Comparison of ENCODE assay signal across 25 cellular contexts in genomic region chr4:86818211-86818610, GRCh38. TPM values are rescaled to one million over a fixed set of nuclear protein-coding genes. Genes with fewer than 3 reads are reported as not detected.
DNase-seq lines count a peak whose midpoint lies in the region; ATAC-seq, FAIRE-seq and TF ChIP-seq lines count a peak whose summit lies in the region.
"Had no signal": no experiment of that assay in that cellular context is flagged by ENCODE, and none has a peak within 500 bp of the region (broad histone marks: within the 10 kb centered on the region; RNA-seq: fewer than 3 reads in every experiment).

No MANE protein-coding gene starts in this region.

- 62% methylated on average over 2 of the region's 2 CpGs for WGBS in smooth muscle cell (ENCODE audit: low lambda C conversion rate)
- WGBS in small intestine, 3 donors: 72 to 86% (median 75%) methylated on average over 2 of the region's 2 CpGs

- H3K27ac ChIP-seq in brain microvascular endothelial cell (peak overlapping the region; percentile 34), smooth muscle cell (ENCODE audit: low read depth) (peak overlapping the region; percentile 24), gastrocnemius medialis (no peak overlapping the region), small intestine (ENCODE audit: low read depth in 1 of 2, low read length in 1 of 2) (no peak overlapping the region)
- H3K27ac ChIP-seq: stomach, transverse colon, VCaP had no signal

- in situ Hi-C loops in brain microvascular endothelial cell (cut with HindIII; ENCODE audit: low pct_ligation_motif_present, low sequenced_read_pairs) (no loop called here), gastrocnemius medialis (cut with MboI; ENCODE audit: low sequenced_read_pairs in 4 of 4) (no loop called here)

- DNase-seq in HFFc6 (no peak), brain microvascular endothelial cell (no peak), foreskin melanocyte (peak; percentile 58), smooth muscle cell (lab: John Stamatoyannopoulos, UW; ENCODE audit: unreplicated experiment) (no peak), iPS-NIHi7 (ENCODE audit: extremely low spot score) (no peak), gastrocnemius medialis (no peak), small intestine (no peak), NCI-H1694 (lab: John Stamatoyannopoulos, UW) (no peak)
- DNase-seq: activated CD4-positive, alpha-beta T cell treated with anti-CD3 and anti-CD28 coated beads, Interleukin-2, amount 50 U/mL, for 1 hour; activated CD8-positive, alpha-beta memory T cell treated with anti-CD3 and anti-CD28 coated beads, Interleukin-2, amount 50 U/mL, for 4 hours; activated naive CD8-positive, alpha-beta T cell treated with anti-CD3 and anti-CD28 coated beads for 36 hours; AML-193; DND-41; NCI-H1417; NK-92 treated with Interleukin-12 subunit alpha and Interleukin-12 subunit beta, amount 100 ng/mL, for 24 hours; stomach; transverse colon had no signal

- no peaks in the 10 kb centered on the region for H3K79me2 ChIP-seq in smooth muscle cell (ENCODE audit: low read depth)

- H3K4me1 ChIP-seq in smooth muscle cell (ENCODE audit: low read depth) (peaks cover 6% of the 10 kb centered on the region), gastrocnemius medialis (no peaks in the 10 kb centered on the region), small intestine (ENCODE audit: control insufficient read depth in 2 of 2, insufficient read depth in 1 of 2, low read depth in 1 of 2, low read length in 1 of 2) (no peaks in the 10 kb centered on the region)
- H3K4me1 ChIP-seq: transverse colon had no signal

- H3K4me2 ChIP-seq in smooth muscle cell: peak overlapping the region; percentile 49

- no peaks in the 10 kb centered on the region for H3F3A ChIP-seq in smooth muscle cell (ENCODE audit: low read depth)

- peak overlapping the region; percentile 30; the same call in 1 of the 2 replicates for H3K4me3 Mint-ChIP-seq in HFFc6
- H3K4me3 Mint-ChIP-seq: activated naive CD8-positive, alpha-beta T cell treated with anti-CD3 and anti-CD28 coated beads for 36 hours; memory B cell had no signal

- H3K27ac Mint-ChIP-seq in HFFc6: peak overlapping the region; percentile 78
- H3K27ac Mint-ChIP-seq: activated naive CD8-positive, alpha-beta T cell treated with anti-CD3 and anti-CD28 coated beads for 36 hours; activated T-helper 2 cell treated with anti-CD3 and anti-CD28 coated beads, Interferon-gamma antibody, Interleukin-2, Interleukin-4, amounts not matched to agents 10 μg/mL and 5 μg/mL and 100 μg/mL, durations not matched to agents 14 hours and 24 hours and 36 hours; memory B cell had no signal

- H3K9ac ChIP-seq in smooth muscle cell (ENCODE audit: low read depth): no peak overlapping the region

- peaks cover 49% of the 10 kb centered on the region for H3K4me1 Mint-ChIP-seq in HFFc6 (ENCODE audit: low read depth)
- H3K4me1 Mint-ChIP-seq: activated naive CD8-positive, alpha-beta T cell treated with anti-CD3 and anti-CD28 coated beads for 36 hours; memory B cell had no signal

- TF ChIP-seq POLR2A in gastrocnemius medialis (IDR thresholded peaks at IDR 0.05): no peak

- TF ChIP-seq CTCF in HFFc6 (IDR thresholded peaks at IDR 0.05) (no peak), brain microvascular endothelial cell (IDR thresholded peaks at IDR 0.05; ENCODE audit: low read depth, low read length, missing control alignments) (no peak), smooth muscle cell (IDR thresholded peaks at IDR 0.05; ENCODE audit: borderline replicate concordance, insufficient read depth, poor library complexity, severe bottlenecking) (no peak), gastrocnemius medialis (IDR thresholded peaks at IDR 0.05 in 4 of 5, conservative IDR thresholded peaks at IDR 0.05 in 1 of 5) (no peak)

- H3K27me3 Mint-ChIP-seq in HFFc6 (ENCODE audit: insufficient read depth): peaks cover 2% of the 10 kb centered on the region
- H3K27me3 Mint-ChIP-seq: activated naive CD8-positive, alpha-beta T cell treated with anti-CD3 and anti-CD28 coated beads for 36 hours; memory B cell had no signal

- H3K9me3 Mint-ChIP-seq in HFFc6: peaks cover 8% of the 10 kb centered on the region
- H3K9me3 Mint-ChIP-seq: memory B cell had no signal

- peaks cover 56% of the 10 kb centered on the region for H3K36me3 Mint-ChIP-seq in HFFc6 (ENCODE audit: low read depth)
- H3K36me3 Mint-ChIP-seq: activated naive CD8-positive, alpha-beta T cell treated with anti-CD3 and anti-CD28 coated beads for 36 hours; memory B cell had no signal

- intact Hi-C loops in gastrocnemius medialis (cut with DNase I; ENCODE audit: low total_unique reads): no loop called here

- no peaks in the 10 kb centered on the region for H4K20me1 ChIP-seq in smooth muscle cell (ENCODE audit: low read depth)

- H2AFZ ChIP-seq in smooth muscle cell (ENCODE audit: low read depth): no peak overlapping the region

- ATAC-seq in gastrocnemius medialis: no peak
- ATAC-seq: Panc1 had no signal

- no peak for FAIRE-seq in small intestine (lab: Jason Lieb, UNC)
- FAIRE-seq: colon, GM19239 had no signal

- H3K36me3 ChIP-seq in brain microvascular endothelial cell (replicated peaks) (peaks cover 7% of the 10 kb centered on the region), smooth muscle cell (ENCODE audit: low read depth) (peaks cover 14% of the 10 kb centered on the region), gastrocnemius medialis (peaks cover 0 to 14% of the 10 kb centered on the region in 2 donors), small intestine (ENCODE audit: control insufficient read depth in 2 of 2, insufficient read depth in 2 of 2, low read length in 2 of 2) (no peaks in the 10 kb centered on the region)

- H3K4me3 ChIP-seq in brain microvascular endothelial cell (ENCODE audit: low read depth, low read length) (no peak overlapping the region), smooth muscle cell (no peak overlapping the region), gastrocnemius medialis (no peak overlapping the region), small intestine (ENCODE audit: low read depth in 1 of 2, low read length in 2 of 2) (no peak overlapping the region)
- H3K4me3 ChIP-seq: stomach, transverse colon had no signal

- H3K9me3 ChIP-seq in smooth muscle cell (replicated peaks; ENCODE audit: low read depth) (no peaks in the 10 kb centered on the region), gastrocnemius medialis (no peaks in the 10 kb centered on the region), small intestine (ENCODE audit: control insufficient read depth, low read depth) (no peaks in the 10 kb centered on the region)

- H3K27me3 ChIP-seq in brain microvascular endothelial cell (replicated peaks) (no peaks in the 10 kb centered on the region), smooth muscle cell (ENCODE audit: low read depth) (no peaks in the 10 kb centered on the region), gastrocnemius medialis (no peaks in the 10 kb centered on the region), small intestine (ENCODE audit: control insufficient read depth in 2 of 2, insufficient read depth in 2 of 2, low read length in 2 of 2) (no peaks in the 10 kb centered on the region)
- H3K27me3 ChIP-seq: stomach, transverse colon had no signal

RNA-seq across cellular contexts. Expression of gene SLC10A6, which starts 31.0 kb away (rescaled TPM):
- total RNA-seq in HFFc6 (2021; fragmentation: NEBNext Ultra II Directional; extraction: Animal tissue kit (Norgen Biotek cat#: 25700)): under 1 TPM; 0.28 to 0.73 (median 0.57) TPM
- total RNA-seq in smooth muscle cell (1.3 and 1.4 TPM in 2 replicates), gastrocnemius medialis (1 to 10 TPM; 1.4 to 4.6 (median 1.7) TPM)
- polyA plus RNA-seq in smooth muscle cell (0.34 TPM in 1 of 2 replicates, not detected in the other), small intestine (1 to 10 TPM in 1 of 3 donors, not detected in 2; 1.1 TPM)
- total RNA-seq: activated naive CD8-positive, alpha-beta T cell treated with anti-CD3 and anti-CD28 coated beads for 36 hours; activated T-helper 2 cell treated with anti-CD3 and anti-CD28 coated beads, Interferon-gamma antibody, Interleukin-2, Interleukin-4, amounts not matched to agents 10 μg/mL and 5 μg/mL and 100 μg/mL, durations not matched to agents 14 hours and 24 hours and 36 hours; NCI-H460; T-helper 2 cell treated with Interferon-gamma antibody and Interleukin-4, amounts not matched to agents 100 ng/mL and 5 ng/mL, for 36 hours had no signal

Comparison
In these comparisons a context has a peak if more than half of its experiments do, and no peak if none do; other contexts are left out.
1. H3K27ac ChIP-seq: peak in brain microvascular endothelial cell (single experiment) and smooth muscle cell (single experiment); none in gastrocnemius medialis (0 of 4) and small intestine (0 of 2).